In genomic region chr11:60923800-60924109, GRCh38 we compare ENCODE assay signal across 9 cellular contexts. TPM values are rescaled to one million over a fixed set of nuclear protein-coding genes. Genes with fewer than 3 reads are reported as not detected.
DNase-seq lines count a peak whose midpoint lies in the region; ATAC-seq and TF ChIP-seq lines count a peak whose summit lies in the region.
"Had no signal": no experiment of that assay in that cellular context is flagged by ENCODE, and none has a peak within 500 bp of the region (broad histone marks: within the 10 kb centered on the region; RNA-seq: fewer than 3 reads in every experiment).

No MANE protein-coding gene starts in this region.

- peaks cover 13% of the 10 kb centered on the region for H3K4me1 Mint-ChIP-seq in Caco-2 (ENCODE audit: low read depth, unreplicated experiment)

- peak overlapping the region; percentile 90 for H3K4me3 Mint-ChIP-seq in Caco-2 (ENCODE audit: unreplicated experiment)

- peak overlapping the region; percentile 4 for H2BK12ac ChIP-seq in neuronal stem cell (ENCODE audit: low read length)

- peak overlapping the region; percentile 77 for H3K18ac ChIP-seq in neuronal stem cell (ENCODE audit: low read length)

- TF ChIP-seq CTCF in Caco-2 (IDR thresholded peaks at IDR 0.05; ENCODE audit: insufficient read depth in 1 of 2, low read depth in 1 of 2, low read length in 1 of 2, severe bottlenecking in 1 of 2, unreplicated experiment in 1 of 2) (no peak), MM.1S (IDR thresholded peaks at IDR 0.05; ENCODE audit: low read length) (no peak)

- CTCF ChIA-PET in Caco-2 (lab: Charles Lee), result interaction anchor here (1.1 kb wide), 1 partner anchor 248 kb away, joined by 3 read pairs; no protein-coding TSS in a partner anchor

- H3K36me3 ChIP-seq in Caco-2 (ENCODE audit: control insufficient read depth, insufficient read depth, low read length) (no peaks in the 10 kb centered on the region), MM.1S (replicated peaks; ENCODE audit: insufficient read depth, low read length) (peaks cover 11% of the 10 kb centered on the region), esophagus (ENCODE audit: control insufficient read depth in 2 of 2, insufficient read depth in 2 of 2, low read length in 1 of 2) (peaks cover 11 to 37% of the 10 kb centered on the region in 2 donors), neuronal stem cell (replicated peaks in 1 of 2; ENCODE audit: control insufficient read depth in 2 of 2, insufficient read depth in 2 of 2, low read length in 2 of 2) (peaks cover 44 to 73% of the 10 kb centered on the region in 2 donors)

- peaks cover 9% of the 10 kb centered on the region for H3K79me1 ChIP-seq in neuronal stem cell (ENCODE audit: low read depth, low read length)

- no peak overlapping the region for H3K27ac Mint-ChIP-seq in Caco-2 (ENCODE audit: unreplicated experiment)

- no TSS peak for BruUV-seq in Caco-2 (replicated peaks; lab: Mats Ljungman, UMichigan)

- peak overlapping the region; percentile 51 for H3K4me2 ChIP-seq in MM.1S (ENCODE audit: low read depth, low read length)
- peak overlapping the region; percentile 63 for H3K4me2 ChIP-seq in neuronal stem cell (ENCODE audit: insufficient read depth, low read length, poor library complexity, severe bottlenecking)

- no peaks in the 10 kb centered on the region for H3K27me3 ChIP-seq in Caco-2 (replicated peaks; ENCODE audit: control insufficient read depth, insufficient read depth, low read length)
- peaks cover 22% of the 10 kb centered on the region for H3K27me3 ChIP-seq in MM.1S (replicated peaks; ENCODE audit: insufficient read depth, low read length)
- no peaks in the 10 kb centered on the region for H3K27me3 ChIP-seq in esophagus (ENCODE audit: control insufficient read depth in 1 of 2, insufficient read depth in 2 of 2, low read length in 2 of 2)
- H3K27me3 ChIP-seq in neuronal stem cell (ENCODE audit: control insufficient read depth in 3 of 3, insufficient read depth in 3 of 3, low read depth in 1 of 3, low read length in 3 of 3), result no peaks in the 10 kb centered on the region

- POLR2A ChIA-PET in Caco-2 (lab: Charles Lee), result interaction anchor here (1.2 kb wide), 1 partner anchor 10 kb away, joined by 12 read pairs; the partner anchor contains the start of gene TMEM109

- no peak for ATAC-seq in HG03342 (IDR thresholded peaks at IDR 0.05; ENCODE audit: unreplicated experiment)

- H3F3A ChIP-seq in MM.1S (ENCODE audit: insufficient read depth, low read length), result peaks cover 13% of the 10 kb centered on the region; the same call in 1 of the 2 replicates

- intact Hi-C loops in Caco-2 (cut with micrococcal nuclease; ENCODE audit: unreplicated experiment), result loop anchor here (1.0 kb wide), 1 partner anchor 9 kb away; the partner anchor contains the start of gene TMEM109

- DNase-seq in Caco-2 (peak in 1 of 2 experiments; percentile 32), MM.1S (no peak), neuronal stem cell (ENCODE audit: low spot score) (no peak), NCI-H510A treated with DMSO at 0.1 percent for 48 hours (lab: John Stamatoyannopoulos, UW) (no peak), HT-29 (ENCODE audit: low spot score) (no peak), NCI-H82 treated with DMSO at 0.1 percent for 48 hours (lab: John Stamatoyannopoulos, UW; ENCODE audit: unreplicated experiment) (no peak)

- no peaks in the 10 kb centered on the region for H3K9me2 ChIP-seq in MM.1S (replicated peaks; ENCODE audit: insufficient read depth, low read length)

- H4K20me1 ChIP-seq in MM.1S (ENCODE audit: insufficient read depth, low read length), result peaks cover 19% of the 10 kb centered on the region

- H4K91ac ChIP-seq in neuronal stem cell (ENCODE audit: low read depth, low read length, poor library complexity), result no peak overlapping the region

- H3K4me3 ChIP-seq in Caco-2 (ENCODE audit: low read depth, low read length), result peak overlapping the region; percentile 71
- H3K4me3 ChIP-seq in MM.1S (ENCODE audit: low read length), result peak overlapping the region; percentile 46; the same call in 1 of the 2 replicates
- peak overlapping the region; percentile 65 to 70 for H3K4me3 ChIP-seq in esophagus (ENCODE audit: low read depth in 1 of 2, low read length in 2 of 2)
- peak overlapping the region; percentile 1 to 57 for H3K4me3 ChIP-seq in neuronal stem cell (ENCODE audit: low read length in 2 of 2)

- no peaks in the 10 kb centered on the region for H3K9me3 Mint-ChIP-seq in Caco-2 (ENCODE audit: unreplicated experiment)

- H3K27me3 Mint-ChIP-seq in Caco-2 (ENCODE audit: insufficient read depth, unreplicated experiment), result no peaks in the 10 kb centered on the region

- H3K9me3 ChIP-seq in Caco-2, result no peaks in the 10 kb centered on the region
- H3K9me3 ChIP-seq in MM.1S (replicated peaks; ENCODE audit: insufficient read depth, low read length), result no peaks in the 10 kb centered on the region
- H3K9me3 ChIP-seq in esophagus (ENCODE audit: control insufficient read depth in 2 of 2, insufficient read depth in 1 of 2, low read depth in 1 of 2, low read length in 1 of 2), result no peaks in the 10 kb centered on the region
- no peaks in the 10 kb centered on the region for H3K9me3 ChIP-seq in neuronal stem cell (replicated peaks in 1 of 2; ENCODE audit: control insufficient read depth in 2 of 2, insufficient read depth in 1 of 2, low read depth in 1 of 2, low read length in 2 of 2)

- no peak overlapping the region for H3K9ac ChIP-seq in MM.1S (ENCODE audit: low read length)
- H3K9ac ChIP-seq in neuronal stem cell (ENCODE audit: low read depth, low read length, poor library complexity), result peak overlapping the region; percentile 53

- 47 to 54% methylated on average over 6 of the region's 6 CpGs for WGBS in esophagus, 2 donors
- WGBS in neuronal stem cell (ENCODE audit: extremely low coverage in 2 of 2, insufficient read length in 2 of 2, insufficient replicate concordance in 1 of 2), 2 donors, result no CpG with 5 or more reads among the region's 6 CpGs

- peaks cover 21% of the 10 kb centered on the region for H3K79me2 ChIP-seq in MM.1S (ENCODE audit: low read length)

- H3K4me1 ChIP-seq in Caco-2 (peaks cover 17% of the 10 kb centered on the region), MM.1S (ENCODE audit: low read length) (0 out of 2 replicates have a peak, but pooled peaks cover under 1% of the 10 kb centered on the region), esophagus (ENCODE audit: control insufficient read depth in 2 of 2, insufficient read depth in 2 of 2, low read length in 1 of 2) (peaks cover 12 to 36% of the 10 kb centered on the region in 2 donors), neuronal stem cell (ENCODE audit: control insufficient read depth in 2 of 2, insufficient read depth in 1 of 2, low read depth in 1 of 2, low read length in 2 of 2) (peaks cover 11 to 15% of the 10 kb centered on the region in 2 donors)

- H2BK15ac ChIP-seq in neuronal stem cell (ENCODE audit: low read length), result peak overlapping the region; percentile 7

- H2AK5ac ChIP-seq in neuronal stem cell (ENCODE audit: low read depth, low read length), result peak overlapping the region; percentile 51

- H3K27ac ChIP-seq in MM.1S (ENCODE audit: low read length) (no peak overlapping the region), esophagus (ENCODE audit: low read depth in 2 of 2, low read length in 1 of 2) (peak overlapping the region in 1 of 2 donors; percentile 26), neuronal stem cell (replicated peaks; ENCODE audit: low read length) (no peak overlapping the region)
- H3K27ac ChIP-seq: HL-60 had no signal

- H2BK120ac ChIP-seq in neuronal stem cell (ENCODE audit: low read depth, low read length), result peak overlapping the region; percentile 49

- peaks cover 29% of the 10 kb centered on the region for H3K36me3 Mint-ChIP-seq in Caco-2 (ENCODE audit: insufficient read depth, unreplicated experiment)

- peak overlapping the region; percentile 77 for H2BK5ac ChIP-seq in neuronal stem cell (ENCODE audit: low read length)

- H2AFZ ChIP-seq in MM.1S (ENCODE audit: low read length), result no peak overlapping the region
- H2AFZ ChIP-seq in neuronal stem cell (ENCODE audit: low read length), result peak overlapping the region; percentile 90

- H3K14ac ChIP-seq in neuronal stem cell (ENCODE audit: low read length), result peak overlapping the region; percentile 13

- no peak overlapping the region for H3K23ac ChIP-seq in neuronal stem cell (ENCODE audit: low read depth, low read length, poor library complexity)

- H4K8ac ChIP-seq in neuronal stem cell (ENCODE audit: low read depth, low read length), result no peak overlapping the region

- H3K4ac ChIP-seq in neuronal stem cell (ENCODE audit: low read length), result no peak overlapping the region

RNA-seq across cellular contexts. Expression of gene TMEM132A, which starts 0.5 kb away (rescaled TPM):
- total RNA-seq in Caco-2 (2022), result 86.6 and 97.3 TPM in 2 replicates
- polyA plus RNA-seq in esophagus, result 10 to 100 TPM in 1 of 2 donors, 1 to 10 TPM in 1; 8.1 to 37.4 TPM
- polyA plus RNA-seq in neuronal stem cell (2013, experiment 1 of 2), result 90.5 TPM
- polyA plus RNA-seq in neuronal stem cell (2013, experiment 2 of 2), result 91.3 TPM
- 35.6 and 37.5 TPM in 2 replicates for total RNA-seq in HT-29 (2014; rRNA removed; shearing (Covaris generic))

RNA-seq across cellular contexts. Expression of gene TMEM109, which starts 9.8 kb away (rescaled TPM):
- total RNA-seq in Caco-2 (2022), result 82.3 and 91.9 TPM in 2 replicates
- 100 to 1,000 TPM in 1 of 2 donors, 10 to 100 TPM in 1; 68.4 to 112 TPM for polyA plus RNA-seq in esophagus
- polyA plus RNA-seq in neuronal stem cell (2013, experiment 1 of 2), result 64.1 TPM
- 63.1 TPM for polyA plus RNA-seq in neuronal stem cell (2013, experiment 2 of 2)
- 96.5 and 102 TPM in 2 replicates for total RNA-seq in HT-29 (2014; rRNA removed; shearing (Covaris generic))

RNA-seq across cellular contexts. Expression of gene PRPF19, which starts 17.4 kb away (rescaled TPM):
- total RNA-seq in Caco-2 (2022), result 180 and 183 TPM in 2 replicates
- 10 to 100 TPM; 55.1 to 78.2 TPM for polyA plus RNA-seq in esophagus
- 80.3 TPM for polyA plus RNA-seq in neuronal stem cell (2013, experiment 1 of 2)
- 77.6 TPM for polyA plus RNA-seq in neuronal stem cell (2013, experiment 2 of 2)
- 144 and 152 TPM in 2 replicates for total RNA-seq in HT-29 (2014; rRNA removed; shearing (Covaris generic))

RNA-seq across cellular contexts. Expression of gene SLC15A3, which starts 28.2 kb away (rescaled TPM):
- 0.43 and 0.84 TPM in 2 replicates for total RNA-seq in Caco-2 (2022)
- 1 to 10 TPM; 6.5 to 9.7 TPM for polyA plus RNA-seq in esophagus
- polyA plus RNA-seq in neuronal stem cell (2013, experiment 1 of 2), result 44.3 TPM
- 45.8 TPM for polyA plus RNA-seq in neuronal stem cell (2013, experiment 2 of 2)
- total RNA-seq in HT-29 (2014; rRNA removed; shearing (Covaris generic)), result 1.4 and 2.6 TPM in 2 replicates

RNA-seq across cellular contexts. Expression of gene CD6, which starts 47.7 kb away (rescaled TPM):
- 0.23 TPM in 2 replicates for total RNA-seq in Caco-2 (2022)
- 1 to 10 TPM; 1.3 to 1.4 TPM for polyA plus RNA-seq in esophagus
- polyA plus RNA-seq in neuronal stem cell (2013, experiment 1 of 2), result 0.21 TPM
- 0.24 TPM for polyA plus RNA-seq in neuronal stem cell (2013, experiment 2 of 2)
- total RNA-seq in HT-29 (2014; rRNA removed; shearing (Covaris generic)), result 0.53 and 2.1 TPM in 2 replicates
